17 cellular contexts compared by ENCODE assay signal in the genomic region with DNA sequence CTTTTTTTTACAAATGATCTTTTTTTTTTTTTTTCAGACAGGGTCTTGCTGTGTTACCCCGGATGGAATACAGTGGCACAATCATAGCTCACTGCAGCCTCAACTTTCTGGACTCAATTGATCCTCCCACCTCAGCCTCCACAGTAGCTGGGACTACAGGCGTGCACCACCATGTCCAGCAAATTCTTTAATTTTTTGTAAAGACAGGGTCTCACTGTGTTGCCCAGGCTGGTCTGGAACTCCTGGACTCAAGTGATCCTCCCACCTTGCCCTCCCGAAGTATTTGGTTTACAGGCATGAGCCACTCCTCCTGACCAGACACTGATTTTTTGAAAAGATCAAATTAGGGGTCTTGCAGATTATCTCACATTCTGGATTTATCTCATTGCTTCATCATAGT. TPM values are rescaled to one million over a fixed set of nuclear protein-coding genes. Genes with fewer than 3 reads are reported as not detected.
DNase-seq lines count a peak whose midpoint lies in the region; ATAC-seq and TF ChIP-seq lines count a peak whose summit lies in the region.
"Had no signal": no experiment of that assay in that cellular context is flagged by ENCODE, and none has a peak within 500 bp of the region (broad histone marks: within the 10 kb centered on the region; RNA-seq: fewer than 3 reads in every experiment).

No MANE protein-coding gene starts in this region.

- H3K9me2 ChIP-seq in GM23338 (ENCODE audit: insufficient read depth): no peaks in the 10 kb centered on the region

- no peak overlapping the region for H3K27ac ChIP-seq in CD4-positive, alpha-beta memory T cell (ENCODE audit: low read depth, low read length)
- H3K27ac ChIP-seq in GM23338 (ENCODE audit: low read depth): no peak overlapping the region
- H3K27ac ChIP-seq: left ventricle myocardium inferior, sigmoid colon had no signal

- no peaks in the 10 kb centered on the region for H4K20me1 ChIP-seq in GM23338 (replicated peaks; ENCODE audit: insufficient read depth)

- peak overlapping the region; percentile 99; the same call in 1 of the 2 replicates for H3K4me2 ChIP-seq in GM23338

- intact Hi-C loops in CD4-positive, alpha-beta memory T cell (cut with micrococcal nuclease): no loop called here

- no peaks in the 10 kb centered on the region for H3K27me3 ChIP-seq in CD4-positive, alpha-beta memory T cell (ENCODE audit: insufficient read depth, low read length)
- H3K27me3 ChIP-seq in GM23338 (ENCODE audit: insufficient read depth): no peaks in the 10 kb centered on the region
- H3K27me3 ChIP-seq: body of pancreas, sigmoid colon had no signal

- TF ChIP-seq CTCF in GM23338 (conservative IDR thresholded peaks at IDR 0.05; ENCODE audit: low read depth in 2 of 2): no peak

- peaks cover 9% of the 10 kb centered on the region for H3K4me1 ChIP-seq in CD4-positive, alpha-beta memory T cell (ENCODE audit: insufficient read depth, low read length)
- H3K4me1 ChIP-seq in GM23338 (ENCODE audit: insufficient read depth): peaks cover 4% of the 10 kb centered on the region; the same call in 1 of the 2 replicates

- no peak for ATAC-seq in GM23338
- ATAC-seq: body of pancreas had no signal

- no peak overlapping the region for H2AFZ ChIP-seq in GM23338

- H3K4me3 ChIP-seq in CD4-positive, alpha-beta memory T cell (ENCODE audit: low read length in 2 of 2): no peak overlapping the region
- no peak overlapping the region for H3K4me3 ChIP-seq in GM23338

- no peaks in the 10 kb centered on the region for H3K9me3 Mint-ChIP-seq in CD4-positive, alpha-beta memory T cell
- no peaks in the 10 kb centered on the region for H3K9me3 Mint-ChIP-seq in GM23338
- H3K9me3 Mint-ChIP-seq in activated CD4-positive, alpha-beta memory T cell treated with anti-CD3 and anti-CD28 coated beads, Interleukin-2, amount 10 ng/mL, durations not matched to agents 7 days and 5 days: no peaks in the 10 kb centered on the region

- no peaks in the 10 kb centered on the region for H3K79me2 ChIP-seq in GM23338 (replicated peaks; ENCODE audit: insufficient read depth)

- peaks cover 4 to 24% (median 13%) of the 10 kb centered on the region in 4 donors for H3K4me1 Mint-ChIP-seq in CD4-positive, alpha-beta memory T cell
- peaks cover 2% of the 10 kb centered on the region; the same call in 1 of the 3 replicates for H3K4me1 Mint-ChIP-seq in GM23338
- H3K4me1 Mint-ChIP-seq in activated CD4-positive, alpha-beta memory T cell treated with anti-CD3 and anti-CD28 coated beads, Interleukin-2, amount 10 ng/mL, durations not matched to agents 7 days and 5 days: peaks cover 18% of the 10 kb centered on the region

- no peaks in the 10 kb centered on the region for H3K9me3 ChIP-seq in CD4-positive, alpha-beta memory T cell (ENCODE audit: control insufficient read depth in 1 of 2, low read length in 2 of 2)
- H3K9me3 ChIP-seq: body of pancreas, left ventricle myocardium inferior, sigmoid colon had no signal

- DNase-seq in CD4-positive, alpha-beta memory T cell: no peak
- DNase-seq in GM23338 (ENCODE audit: low spot score) (no peak), mesenteric fat pad (ENCODE audit: low spot score) (peak; percentile 41), Kasumi-1 (lab: John Stamatoyannopoulos, UW) (no peak), activated gamma-delta T cell (lab: John Stamatoyannopoulos, UW) (no peak), NCI-H2107 treated with DMSO at 0.1 percent for 48 hours (lab: John Stamatoyannopoulos, UW; ENCODE audit: unreplicated experiment) (no peak), GDM1 (lab: John Stamatoyannopoulos, UW) (no peak)
- DNase-seq in activated CD4-positive, alpha-beta memory T cell treated with anti-CD3 and anti-CD28 coated beads, Interleukin-2, amount 10 ng/mL, durations not matched to agents 7 days and 5 days: no peak
- DNase-seq: body of pancreas; C1 segment of cervical spinal cord; GOT3; KG1; left ventricle myocardium inferior; NCI-H187 treated with DMSO at 0.1 percent for 48 hours; Right ventricle myocardium superior; sigmoid colon; stimulated activated naive CD4-positive, alpha-beta T cell had no signal

- peaks cover 0 to 6% of the 10 kb centered on the region in 2 donors for H3K36me3 Mint-ChIP-seq in CD4-positive, alpha-beta memory T cell
- H3K36me3 Mint-ChIP-seq in GM23338 (ENCODE audit: low read depth): no peaks in the 10 kb centered on the region
- H3K36me3 Mint-ChIP-seq in activated CD4-positive, alpha-beta memory T cell treated with anti-CD3 and anti-CD28 coated beads, Interleukin-2, amount 10 ng/mL, durations not matched to agents 7 days and 5 days (ENCODE audit: low read depth): no peaks in the 10 kb centered on the region

- H3K27ac Mint-ChIP-seq in CD4-positive, alpha-beta memory T cell: peak overlapping the region in 6 of 7 donors; percentile 9 to 91 (median 66)
- H3K27ac Mint-ChIP-seq in GM23338: no peak overlapping the region
- H3K27ac Mint-ChIP-seq in activated CD4-positive, alpha-beta memory T cell treated with anti-CD3 and anti-CD28 coated beads, Interleukin-2, amount 10 ng/mL, durations not matched to agents 7 days and 5 days: no peak overlapping the region

- CTCF ChIA-PET in CD4-positive, alpha-beta memory T cell (lab: Charles Lee; ENCODE audit: partially characterized antibody): interaction anchor here (0.7 kb wide), 1 partner anchor 9 kb away, joined by 3 read pairs; no protein-coding TSS in a partner anchor
- CTCF ChIA-PET in activated CD4-positive, alpha-beta memory T cell treated with anti-CD3 and anti-CD28 coated beads, Interleukin-2, amount 10 ng/mL, durations not matched to agents 7 days and 5 days (lab: Charles Lee): no interaction called here

- H3K36me3 ChIP-seq in CD4-positive, alpha-beta memory T cell (ENCODE audit: insufficient read depth, low read length): no peaks in the 10 kb centered on the region
- H3K36me3 ChIP-seq in GM23338 (ENCODE audit: insufficient read depth): no peaks in the 10 kb centered on the region
- H3K36me3 ChIP-seq: left ventricle myocardium inferior, sigmoid colon had no signal

- POLR2A ChIA-PET in CD4-positive, alpha-beta memory T cell (lab: Charles Lee; ENCODE audit: partially characterized antibody): interaction anchor here (0.9 kb wide), 1 partner anchor 65 kb away, joined by 3 read pairs; a partner anchor contains a TSS
- POLR2A ChIA-PET in activated CD4-positive, alpha-beta memory T cell treated with anti-CD3 and anti-CD28 coated beads, Interleukin-2, amount 10 ng/mL, durations not matched to agents 7 days and 5 days (lab: Charles Lee): no interaction called here

- H3K4me3 Mint-ChIP-seq in CD4-positive, alpha-beta memory T cell: peak overlapping the region; percentile 6 to 81 (median 68)
- peak overlapping the region; percentile 98 for H3K4me3 Mint-ChIP-seq in GM23338
- peak overlapping the region; percentile 62 for H3K4me3 Mint-ChIP-seq in activated CD4-positive, alpha-beta memory T cell treated with anti-CD3 and anti-CD28 coated beads, Interleukin-2, amount 10 ng/mL, durations not matched to agents 7 days and 5 days

- 0 out of 2 replicates have a peak, but pooled peaks cover 6% of the 10 kb centered on the region for H3F3A ChIP-seq in GM23338 (replicated peaks; ENCODE audit: low read depth)

- H3K27me3 Mint-ChIP-seq in CD4-positive, alpha-beta memory T cell: no peaks in the 10 kb centered on the region
- H3K27me3 Mint-ChIP-seq in GM23338 (ENCODE audit: insufficient read depth, low read depth, poor library complexity): peaks cover 3% of the 10 kb centered on the region
- no peaks in the 10 kb centered on the region for H3K27me3 Mint-ChIP-seq in activated CD4-positive, alpha-beta memory T cell treated with anti-CD3 and anti-CD28 coated beads, Interleukin-2, amount 10 ng/mL, durations not matched to agents 7 days and 5 days

TF ChIP-seq in GM23338, 12 proteins besides CTCF, POLR2A, EP300 and RAD21 (continues in another document):
- TF ChIP-seq ZNF331 (CRISPR knock-in tag; IDR thresholded peaks at IDR 0.05; ENCODE audit: low read depth) (no peak), POLR2AphosphoS5 (IDR thresholded peaks at IDR 0.05; ENCODE audit: low read depth) (no peak), STAT1 (IDR thresholded peaks at IDR 0.05; ENCODE audit: unreplicated experiment) (no peak), ZNF114 (CRISPR knock-in tag; IDR thresholded peaks at IDR 0.05) (no peak), CREB1 (CRISPR knock-in tag; IDR thresholded peaks at IDR 0.05; ENCODE audit: low read depth) (no peak), EZH2 (IDR thresholded peaks at IDR 0.05; ENCODE audit: low read depth, unreplicated experiment) (no peak)
- TF ChIP-seq, protein P1, sequence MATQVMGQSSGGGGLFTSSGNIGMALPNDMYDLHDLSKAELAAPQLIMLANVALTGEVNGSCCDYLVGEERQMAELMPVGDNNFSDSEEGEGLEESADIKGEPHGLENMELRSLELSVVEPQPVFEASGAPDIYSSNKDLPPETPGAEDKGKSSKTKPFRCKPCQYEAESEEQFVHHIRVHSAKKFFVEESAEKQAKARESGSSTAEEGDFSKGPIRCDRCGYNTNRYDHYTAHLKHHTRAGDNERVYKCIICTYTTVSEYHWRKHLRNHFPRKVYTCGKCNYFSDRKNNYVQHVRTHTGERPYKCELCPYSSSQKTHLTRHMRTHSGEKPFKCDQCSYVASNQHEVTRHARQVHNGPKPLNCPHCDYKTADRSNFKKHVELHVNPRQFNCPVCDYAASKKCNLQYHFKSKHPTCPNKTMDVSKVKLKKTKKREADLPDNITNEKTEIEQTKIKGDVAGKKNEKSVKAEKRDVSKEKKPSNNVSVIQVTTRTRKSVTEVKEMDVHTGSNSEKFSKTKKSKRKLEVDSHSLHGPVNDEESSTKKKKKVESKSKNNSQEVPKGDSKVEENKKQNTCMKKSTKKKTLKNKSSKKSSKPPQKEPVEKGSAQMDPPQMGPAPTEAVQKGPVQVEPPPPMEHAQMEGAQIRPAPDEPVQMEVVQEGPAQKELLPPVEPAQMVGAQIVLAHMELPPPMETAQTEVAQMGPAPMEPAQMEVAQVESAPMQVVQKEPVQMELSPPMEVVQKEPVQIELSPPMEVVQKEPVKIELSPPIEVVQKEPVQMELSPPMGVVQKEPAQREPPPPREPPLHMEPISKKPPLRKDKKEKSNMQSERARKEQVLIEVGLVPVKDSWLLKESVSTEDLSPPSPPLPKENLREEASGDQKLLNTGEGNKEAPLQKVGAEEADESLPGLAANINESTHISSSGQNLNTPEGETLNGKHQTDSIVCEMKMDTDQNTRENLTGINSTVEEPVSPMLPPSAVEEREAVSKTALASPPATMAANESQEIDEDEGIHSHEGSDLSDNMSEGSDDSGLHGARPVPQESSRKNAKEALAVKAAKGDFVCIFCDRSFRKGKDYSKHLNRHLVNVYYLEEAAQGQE (IDR thresholded peaks at IDR 0.05; ENCODE audit: unreplicated experiment): no peak

RNA-seq across cellular contexts. Expression of a gene that starts 11.0 kb away (rescaled TPM):
- under 1 TPM in 1 of 2 experiments, not detected in 1; 0.11 TPM for total RNA-seq in CD4-positive, alpha-beta memory T cell
- under 1 TPM in 1 of 2 donors, not detected in 1; 0.22 TPM for polyA plus RNA-seq in CD4-positive, alpha-beta memory T cell
- 95.3 and 131 TPM in 2 replicates for total RNA-seq in GM23338 (2014; rRNA removed; shearing (Covaris generic))
- 71.7 and 72.3 TPM in 2 replicates for polyA plus RNA-seq in GM23338 (2016; fragmentation: Nextera tagmentation; extraction: Ambion mirVana)
- 10 to 100 TPM; 73.5 to 76.6 TPM for total RNA-seq in activated CD4-positive, alpha-beta memory T cell treated with anti-CD3 and anti-CD28 coated beads, Interleukin-2, amount 10 ng/mL, durations not matched to agents 7 days and 5 days
- total RNA-seq in mesenteric fat pad: not detected

Comparison
In these comparisons a context has a peak if more than half of its experiments do, and no peak if none do; other contexts are left out.
1. H3K27ac Mint-ChIP-seq: peak in CD4-positive, alpha-beta memory T cell (6 of 7); none in GM23338 (single experiment) and activated CD4-positive, alpha-beta memory T cell treated with anti-CD3 and anti-CD28 coated beads, Interleukin-2, amount 10 ng/mL, durations not matched to agents 7 days and 5 days (single experiment).
2. RNA of a gene that starts 11.0 kb away (total RNA-seq): 95.3 to 131 TPM in GM23338 and 73.5 to 76.6 TPM in activated CD4-positive, alpha-beta memory T cell treated with anti-CD3 and anti-CD28 coated beads, Interleukin-2, amount 10 ng/mL, durations not matched to agents 7 days and 5 days; 0.11 TPM in CD4-positive, alpha-beta memory T cell and not detected in mesenteric fat pad (single experiment); every median in the first group is over 10 times any median in the second.
3. Peak in every context shown above with its lines, with median percentiles within 50 percentile points of each other: H3K4me3 Mint-ChIP-seq.